23 cellular contexts compared by ENCODE assay signal in genomic region chr6:89025633-89026032, GRCh38.
"Had no signal": no experiment of that assay in that cellular context is flagged by ENCODE, and none has a peak within 500 bp of the region (broad histone marks: within the 10 kb centered on the region; RNA-seq: fewer than 3 reads in every experiment).

No MANE protein-coding gene starts in this region.

- H3K27ac ChIP-seq: epithelial cell of prostate, WERI-Rb-1 had no signal

- H3K36me3 ChIP-seq: WERI-Rb-1 had no signal

- H3K9me3 Mint-ChIP-seq: activated CD4-positive, alpha-beta T cell treated with anti-CD3 and anti-CD28 coated beads, Interleukin-2, amount 10 ng/mL, durations not matched to agents 7 days and 5 days; activated naive CD8-positive, alpha-beta T cell treated with anti-CD3 and anti-CD28 coated beads, Interleukin-2, amount 10 ng/mL, durations not matched to agents 7 days and 5 days; activated T-cell treated with anti-CD3 and anti-CD28 coated beads, Interleukin-2, amount 50 U/mL, for 24 hours; activated T-helper 2 cell treated with anti-CD3 and anti-CD28 coated beads, Interferon-gamma antibody, Interleukin-2, Interleukin-4, amounts not matched to agents 10 μg/mL and 5 μg/mL and 100 μg/mL, durations not matched to agents 14 hours and 24 hours and 36 hours; endodermal cell; neural crest cell; T-cell; T-helper 2 cell treated with Interferon-gamma antibody and Interleukin-4, amounts not matched to agents 5 μg/mL and 100 μg/mL, for 36 hours had no signal

- H3K36me3 Mint-ChIP-seq: activated naive CD8-positive, alpha-beta T cell treated with anti-CD3 and anti-CD28 coated beads, Interleukin-2, amount 10 ng/mL, durations not matched to agents 7 days and 5 days; T-cell had no signal

- DNase-seq: activated CD4-positive, alpha-beta T cell treated with anti-CD3 and anti-CD28 coated beads, Interleukin-2, amount 10 ng/mL, durations not matched to agents 7 days and 5 days; activated CD4-positive, CD25-positive, alpha-beta regulatory T cell treated with anti-CD3 and anti-CD28 coated beads, Interleukin-2, amount 50 U/mL, for 72 hours; activated naive CD4-positive, alpha-beta T cell treated with Interleukin-2 at 50 U/mL for 16 hours; activated naive CD8-positive, alpha-beta T cell treated with anti-CD3 and anti-CD28 coated beads, Interleukin-2, amount 10 ng/mL, durations not matched to agents 7 days and 5 days; activated T-cell treated with anti-CD3 and anti-CD28 coated beads, Interleukin-2, amount 50 U/mL, for 24 hours; amniotic stem cell; cerebellar nuclear complex; endodermal cell; hippocampal formation; mesendoderm; naive B cell; posterior cingulate gyrus; stimulated activated CD4-positive, alpha-beta T cell treated with anti-CD3 and anti-CD28 coated beads, Interleukin-2, amount 100 ng/mL, for 48 hours; stimulated activated naive CD4-positive, alpha-beta T cell; T-cell; WERI-Rb-1 had no signal

- H3K4me1 Mint-ChIP-seq: activated CD4-positive, alpha-beta T cell treated with anti-CD3 and anti-CD28 coated beads, Interleukin-2, amount 10 ng/mL, durations not matched to agents 7 days and 5 days; naive B cell; T-cell had no signal

- H3K27ac Mint-ChIP-seq: activated CD4-positive, alpha-beta T cell treated with anti-CD3 and anti-CD28 coated beads, Interleukin-2, amount 10 ng/mL, durations not matched to agents 7 days and 5 days; activated naive CD8-positive, alpha-beta T cell treated with anti-CD3 and anti-CD28 coated beads, Interleukin-2, amount 10 ng/mL, durations not matched to agents 7 days and 5 days; activated T-cell treated with anti-CD3 and anti-CD28 coated beads, Interleukin-2, amount 50 U/mL, for 24 hours; activated T-helper 2 cell treated with anti-CD3 and anti-CD28 coated beads, Interferon-gamma antibody, Interleukin-2, Interleukin-4, amounts not matched to agents 10 μg/mL and 5 μg/mL and 100 μg/mL, durations not matched to agents 14 hours and 24 hours and 36 hours; endodermal cell; T-cell; T-helper 2 cell treated with Interferon-gamma antibody and Interleukin-4, amounts not matched to agents 5 μg/mL and 100 μg/mL, for 36 hours had no signal

- H3K27me3 Mint-ChIP-seq: activated T-cell treated with anti-CD3 and anti-CD28 coated beads, Interleukin-2, amount 50 U/mL, for 24 hours; naive B cell had no signal

- H3K4me3 Mint-ChIP-seq: activated CD4-positive, alpha-beta T cell treated with anti-CD3 and anti-CD28 coated beads, Interleukin-2, amount 10 ng/mL, durations not matched to agents 7 days and 5 days; activated naive CD8-positive, alpha-beta T cell treated with anti-CD3 and anti-CD28 coated beads, Interleukin-2, amount 10 ng/mL, durations not matched to agents 7 days and 5 days; activated T-cell treated with anti-CD3 and anti-CD28 coated beads, Interleukin-2, amount 50 U/mL, for 24 hours; endodermal cell; naive B cell; neural crest cell; T-cell; T-helper 2 cell treated with Interferon-gamma antibody and Interleukin-4, amounts not matched to agents 5 μg/mL and 100 μg/mL, for 36 hours had no signal

- ATAC-seq: sciatic nerve, T-cell had no signal

- FAIRE-seq: frontal cortex had no signal

- H3K4me3 ChIP-seq: coronary artery had no signal
